8 cellular contexts compared by ENCODE assay signal in the genomic region with DNA sequence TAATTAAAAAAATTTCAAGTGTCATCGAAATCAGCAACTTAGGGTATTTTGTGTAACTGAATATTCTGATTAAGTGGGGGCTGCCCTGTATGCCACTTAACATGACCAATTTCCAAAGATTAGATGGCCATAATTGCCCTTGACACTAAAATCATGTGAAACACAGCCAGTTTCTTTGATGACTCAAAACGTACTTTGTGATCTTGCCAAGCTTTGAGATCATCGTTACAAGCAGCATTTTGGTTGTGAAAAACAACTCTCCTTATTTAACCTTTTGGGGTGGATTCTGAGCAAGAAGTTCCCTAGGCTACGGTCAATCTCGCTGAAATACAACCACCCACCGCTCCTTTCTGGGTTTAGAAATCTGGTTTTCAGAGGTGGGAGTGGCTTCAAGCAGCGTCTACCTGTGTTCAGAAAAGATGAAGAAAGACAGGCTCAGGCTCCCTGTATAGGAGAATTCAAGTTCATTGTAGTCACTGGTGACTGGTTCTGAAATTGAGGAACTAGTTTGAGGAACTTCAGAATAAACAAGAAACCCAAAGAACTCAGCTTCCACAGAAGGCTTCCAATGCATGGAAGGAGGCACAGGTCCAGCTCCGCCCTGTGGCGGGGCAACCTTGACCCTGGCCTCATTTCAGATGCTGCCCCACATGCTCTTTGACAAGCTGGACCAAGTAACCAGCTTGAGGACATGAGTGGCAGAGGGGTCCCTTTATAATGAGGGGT. TPM values are rescaled to one million over a fixed set of nuclear protein-coding genes. Genes with fewer than 3 reads are reported as not detected.
DNase-seq lines count a peak whose midpoint lies in the region; ATAC-seq and TF ChIP-seq lines count a peak whose summit lies in the region.

No MANE protein-coding gene starts in this region.

- H3K9me3 ChIP-seq in skeletal muscle satellite cell (replicated peaks; ENCODE audit: low read length) = no peaks in the 10 kb centered on the region

- no peaks in the 10 kb centered on the region for H3K27me3 ChIP-seq in foreskin keratinocyte
- H3K27me3 ChIP-seq in skeletal muscle satellite cell (ENCODE audit: control insufficient read depth, insufficient read depth, low read length) = no peaks in the 10 kb centered on the region

- peaks cover 82% of the 10 kb centered on the region for H3K4me1 Mint-ChIP-seq in activated CD8-positive, alpha-beta T cell treated with anti-CD3 and anti-CD28 coated beads, Interleukin-2, amount 10 ng/mL, durations not matched to agents 7 days and 5 days (ENCODE audit: low read depth)

- intact Hi-C loops in posterior vena cava (cut with DNase I) = no loop called here

- H3K27ac ChIP-seq in foreskin keratinocyte = peak overlapping the region; percentile 23

- H3K4me1 ChIP-seq in foreskin keratinocyte (peaks cover 20% of the 10 kb centered on the region), skeletal muscle satellite cell (ENCODE audit: control insufficient read depth, insufficient read depth, low read length) (peaks cover 74% of the 10 kb centered on the region)

- no peaks in the 10 kb centered on the region for H3K27me3 Mint-ChIP-seq in activated CD8-positive, alpha-beta T cell treated with anti-CD3 and anti-CD28 coated beads, Interleukin-2, amount 10 ng/mL, durations not matched to agents 7 days and 5 days (ENCODE audit: low read depth)

- no peak overlapping the region for H3K4me3 Mint-ChIP-seq in activated CD8-positive, alpha-beta T cell treated with anti-CD3 and anti-CD28 coated beads, Interleukin-2, amount 10 ng/mL, durations not matched to agents 7 days and 5 days

- CTCF ChIA-PET in activated CD8-positive, alpha-beta T cell treated with anti-CD3 and anti-CD28 coated beads, Interleukin-2, amount 10 ng/mL, durations not matched to agents 7 days and 5 days (lab: Charles Lee) = interaction anchor here (0.9 to 4.3 kb wide), 6 partner anchors 9 to 87 kb away, joined by 3 to 33 read pairs (median 4); partner anchors contain the start of gene MAP3K14

- peak overlapping the region; percentile 82 for H3K27ac Mint-ChIP-seq in activated CD8-positive, alpha-beta T cell treated with anti-CD3 and anti-CD28 coated beads, Interleukin-2, amount 10 ng/mL, durations not matched to agents 7 days and 5 days

- H3K9me3 Mint-ChIP-seq in activated CD8-positive, alpha-beta T cell treated with anti-CD3 and anti-CD28 coated beads, Interleukin-2, amount 10 ng/mL, durations not matched to agents 7 days and 5 days (ENCODE audit: insufficient read depth) = no peaks in the 10 kb centered on the region

- ATAC-seq in GM18498 (IDR thresholded peaks at IDR 0.05; ENCODE audit: unreplicated experiment) (peak; percentile 39), foreskin keratinocyte (peak; percentile 17), HG03571 (IDR thresholded peaks at IDR 0.05; ENCODE audit: unreplicated experiment) (no peak), HG02884 (IDR thresholded peaks at IDR 0.05; ENCODE audit: unreplicated experiment) (no peak)
- ATAC-seq in activated CD8-positive, alpha-beta T cell treated with anti-CD3 and anti-CD28 coated beads, Interleukin-2, amount 10 ng/mL, durations not matched to agents 7 days and 5 days = peak; percentile 30

- H3K36me3 ChIP-seq in skeletal muscle satellite cell (ENCODE audit: insufficient read depth, low read length) = peaks cover 43% of the 10 kb centered on the region

- peak overlapping the region; percentile 63 for H3K9ac ChIP-seq in skeletal muscle satellite cell (ENCODE audit: low read depth, low read length)

- DNase-seq in Kasumi-1 (lab: John Stamatoyannopoulos, UW) = peak; percentile 87 to 94
- DNase-seq in activated CD8-positive, alpha-beta T cell treated with anti-CD3 and anti-CD28 coated beads, Interleukin-2, amount 10 ng/mL, durations not matched to agents 7 days and 5 days = peak; percentile 56
- peak in 1 of 2 donors; percentile 60 for DNase-seq in foreskin keratinocyte
- no peak for DNase-seq in posterior vena cava (ENCODE audit: low spot score)

- no peak for TF ChIP-seq CTCF in foreskin keratinocyte (conservative IDR thresholded peaks at IDR 0.05)

- peaks cover 64% of the 10 kb centered on the region for H3K36me3 Mint-ChIP-seq in activated CD8-positive, alpha-beta T cell treated with anti-CD3 and anti-CD28 coated beads, Interleukin-2, amount 10 ng/mL, durations not matched to agents 7 days and 5 days (ENCODE audit: low read depth)

- POLR2A ChIA-PET in activated CD8-positive, alpha-beta T cell treated with anti-CD3 and anti-CD28 coated beads, Interleukin-2, amount 10 ng/mL, durations not matched to agents 7 days and 5 days (lab: Charles Lee) = interaction anchor here (0.6 to 2.6 kb wide), 4 partner anchors 9 to 512 kb away, joined by 3 to 28 read pairs (median 7); partner anchors contain the start of gene MAP3K14

- H3K4me2 ChIP-seq in skeletal muscle satellite cell (ENCODE audit: low read length) = peak overlapping the region; percentile 71

- peak overlapping the region; percentile 23 for H3K4me3 ChIP-seq in skeletal muscle satellite cell (ENCODE audit: low read length)

RNA-seq across cellular contexts. Expression of gene MAP3K14, which starts 9.4 kb away (rescaled TPM):
- total RNA-seq in activated CD8-positive, alpha-beta T cell treated with anti-CD3 and anti-CD28 coated beads, Interleukin-2, amount 10 ng/mL, durations not matched to agents 7 days and 5 days = 10 to 100 TPM; 17.5 to 23.8 TPM
- 4.5 and 6.4 TPM in 2 replicates for total RNA-seq in foreskin keratinocyte
- 4.8 and 7.1 TPM in 2 replicates for polyA plus RNA-seq in foreskin keratinocyte
- 4.3 and 4.6 TPM in 2 replicates for total RNA-seq in skeletal muscle satellite cell (2012; rRNA removed)
- total RNA-seq in posterior vena cava = 1 to 10 TPM; 9.1 to 9.7 TPM

RNA-seq across cellular contexts. Expression of gene SPATA32, which starts 45.6 kb away (rescaled TPM):
- total RNA-seq in activated CD8-positive, alpha-beta T cell treated with anti-CD3 and anti-CD28 coated beads, Interleukin-2, amount 10 ng/mL, durations not matched to agents 7 days and 5 days = under 1 TPM; 0.52 to 0.55 TPM
- total RNA-seq in foreskin keratinocyte (not detected in 2 replicates), posterior vena cava (not detected)
- not detected in 2 replicates for polyA plus RNA-seq in foreskin keratinocyte
- not detected in 2 replicates for total RNA-seq in skeletal muscle satellite cell (2012; rRNA removed)

Comparison
In these comparisons a context has a peak if more than half of its experiments do, and no peak if none do; other contexts are left out.
1. ATAC-seq: peak in GM18498 (single experiment), activated CD8-positive, alpha-beta T cell treated with anti-CD3 and anti-CD28 coated beads, Interleukin-2, amount 10 ng/mL, durations not matched to agents 7 days and 5 days (single experiment) and foreskin keratinocyte (single experiment); none in HG03571 (single experiment) and HG02884 (single experiment).